ENCODE assay signal across 1 cellular context in genomic region chr17:62827722-62828498, GRCh38.
TF ChIP-seq lines count a peak whose summit lies in the region.

No MANE protein-coding gene starts in this region.

TF ChIP-seq in GM23338, 12 proteins besides CTCF, POLR2A, EP300 and RAD21 (continued from another document):
- TF ChIP-seq ZNF462 (CRISPR knock-in tag; IDR thresholded peaks at IDR 0.05), result no peak
